8 cellular contexts compared by ENCODE assay signal in genomic region chr6:31834704-31835375, GRCh38. TPM values are rescaled to one million over a fixed set of nuclear protein-coding genes. Genes with fewer than 3 reads are reported as not detected.
DNase-seq lines count a peak whose midpoint lies in the region; ATAC-seq and TF ChIP-seq lines count a peak whose summit lies in the region.

No MANE protein-coding gene starts in this region.

- H3K4me3 ChIP-seq in GM08714 (ENCODE audit: low read length) (peak overlapping the region; percentile 98), OCI-LY3 (ENCODE audit: low read length) (peak overlapping the region; percentile 98), muscle layer of duodenum (ENCODE audit: low read depth in 1 of 2, low read length in 2 of 2) (peak overlapping the region; percentile 86 to 96)

- H3K27ac ChIP-seq in OCI-LY3 (ENCODE audit: low read length): peak overlapping the region; percentile 88
- peak overlapping the region; percentile 95 for H3K27ac ChIP-seq in muscle layer of duodenum (ENCODE audit: low read length)

- H3K27me3 ChIP-seq in OCI-LY3 (ENCODE audit: low read depth, low read length) (no peaks in the 10 kb centered on the region), muscle layer of duodenum (ENCODE audit: low read depth, low read length) (no peaks in the 10 kb centered on the region)

- peaks cover 44% of the 10 kb centered on the region for H3K79me2 ChIP-seq in OCI-LY3 (ENCODE audit: low read length)

- DNase-seq in activated T-cell treated with anti-CD3 and anti-CD28 coated beads, Interleukin-2, amount 50 U/mL, for 1 hour: peak; percentile 86
- peak; percentile 64 to 67 for DNase-seq in stimulated activated CD8-positive, alpha-beta memory T cell treated with anti-CD3 and anti-CD28 coated beads, Interleukin-7, amount 100 ng/mL, for 1 hour (ENCODE audit: low read depth in 2 of 2)

- no peak for TF ChIP-seq CTCF in OCI-LY3 (IDR thresholded peaks at IDR 0.05; ENCODE audit: low read depth, low read length)

- H2AFZ ChIP-seq in OCI-LY3 (ENCODE audit: low read depth, low read length): 0 out of 2 replicates have a peak overlapping the region, but pooled peaks have one; percentile 14

- H3K4me1 ChIP-seq in OCI-LY3 (ENCODE audit: low read length): peaks cover 33% of the 10 kb centered on the region
- peaks cover 13 to 38% of the 10 kb centered on the region in 2 donors for H3K4me1 ChIP-seq in muscle layer of duodenum (ENCODE audit: control insufficient read depth in 1 of 2, insufficient read depth in 2 of 2, low read length in 2 of 2)

- peak overlapping the region; percentile 97 for H3K4me2 ChIP-seq in OCI-LY3 (ENCODE audit: low read length)

- peaks cover 12% of the 10 kb centered on the region for H4K20me1 ChIP-seq in OCI-LY3 (ENCODE audit: insufficient read depth, low read length)

- H3K9ac ChIP-seq in OCI-LY3 (ENCODE audit: low read length): peak overlapping the region; percentile 99

- ATAC-seq in HG03196 (IDR thresholded peaks at IDR 0.05; ENCODE audit: unreplicated experiment) (peak; percentile 40), esophagus mucosa (peak; percentile 50), GM18873 (IDR thresholded peaks at IDR 0.05; ENCODE audit: low FRiP score, unreplicated experiment) (no peak)

- H3K36me3 ChIP-seq in OCI-LY3 (replicated peaks; ENCODE audit: low read depth, low read length): peaks cover 38% of the 10 kb centered on the region
- peaks cover 22 to 31% of the 10 kb centered on the region in 2 donors for H3K36me3 ChIP-seq in muscle layer of duodenum (ENCODE audit: control insufficient read depth in 1 of 2, insufficient read depth in 2 of 2, low read length in 2 of 2)

- H3K9me3 ChIP-seq in OCI-LY3 (ENCODE audit: insufficient read depth, low read length) (no peaks in the 10 kb centered on the region), muscle layer of duodenum (ENCODE audit: control insufficient read depth in 1 of 2, low read length in 2 of 2) (no peaks in the 10 kb centered on the region)

RNA-seq across cellular contexts. Expression of gene HSPA1B, which starts 7.3 kb away (rescaled TPM):
- 92.9 TPM for total RNA-seq in esophagus mucosa

RNA-seq across cellular contexts. Expression of gene HSPA1A, which starts 19.5 kb away (rescaled TPM):
- total RNA-seq in esophagus mucosa: 56.6 TPM

RNA-seq across cellular contexts. Expression of gene HSPA1L, which starts 19.8 kb away (rescaled TPM):
- 0.44 TPM for total RNA-seq in esophagus mucosa

RNA-seq across cellular contexts. Expression of gene NEU1, which starts 27.8 kb away (rescaled TPM):
- 17.9 TPM for total RNA-seq in esophagus mucosa

RNA-seq across cellular contexts. Expression of gene LSM2, which starts 28.1 kb away (rescaled TPM):
- 45.0 TPM for total RNA-seq in esophagus mucosa
